19 cellular contexts compared by ENCODE assay signal in the genomic region with DNA sequence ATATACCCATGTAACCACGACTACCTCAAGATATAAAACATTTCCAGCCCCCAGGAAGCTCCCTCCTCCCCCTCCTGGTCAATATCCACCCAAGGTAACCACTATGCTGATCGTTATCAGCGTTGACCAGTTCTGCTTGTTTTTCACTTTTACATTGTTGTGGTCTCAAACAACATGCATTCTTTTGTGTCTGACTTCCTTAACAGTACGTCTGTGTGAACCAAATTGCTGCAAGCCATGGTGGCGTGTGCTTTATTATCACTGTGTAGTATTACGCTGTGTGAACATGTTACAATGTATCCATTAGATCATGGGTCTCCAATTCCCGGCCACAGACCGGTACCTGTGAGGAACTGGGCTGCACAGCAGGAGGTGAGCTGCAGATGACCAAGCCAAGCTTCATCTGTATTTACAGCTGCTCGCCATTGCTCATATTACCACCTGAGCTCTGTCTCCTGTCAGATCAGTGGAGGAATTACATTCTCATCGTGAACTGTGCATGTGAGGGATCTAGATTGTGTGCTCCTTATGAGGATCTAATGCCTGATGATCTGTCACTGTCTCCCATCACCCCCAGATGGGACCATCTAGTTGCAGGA. TPM values are rescaled to one million over a fixed set of nuclear protein-coding genes. Genes with fewer than 3 reads are reported as not detected.
DNase-seq lines count a peak whose midpoint lies in the region; ATAC-seq, FAIRE-seq and TF ChIP-seq lines count a peak whose summit lies in the region.
"Had no signal": no experiment of that assay in that cellular context is flagged by ENCODE, and none has a peak within 500 bp of the region (broad histone marks: within the 10 kb centered on the region; RNA-seq: fewer than 3 reads in every experiment).

No MANE protein-coding gene starts in this region.

- in situ Hi-C loops in G401 (cut with HindIII; ENCODE audit: low sequenced_read_pairs): no loop called here

- no peaks in the 10 kb centered on the region for H4K20me1 ChIP-seq in astrocyte (ENCODE audit: insufficient read depth, low read length)

- H3K4me1 Mint-ChIP-seq in astrocyte (ENCODE audit: low read depth, unreplicated experiment): peaks cover 16% of the 10 kb centered on the region
- H3K4me1 Mint-ChIP-seq: CD4-positive, alpha-beta memory T cell had no signal

- peaks cover 2% of the 10 kb centered on the region for H3K36me3 Mint-ChIP-seq in astrocyte (ENCODE audit: low read depth, unreplicated experiment)

- H3K4me3 Mint-ChIP-seq in astrocyte (ENCODE audit: unreplicated experiment): no peak overlapping the region
- H3K4me3 Mint-ChIP-seq: CD4-positive, alpha-beta memory T cell had no signal

- peaks cover 8% of the 10 kb centered on the region for H3K27me3 Mint-ChIP-seq in astrocyte (ENCODE audit: low read depth, unreplicated experiment)
- H3K27me3 Mint-ChIP-seq: CD4-positive, alpha-beta memory T cell had no signal

- H3K9me3 Mint-ChIP-seq in astrocyte (ENCODE audit: unreplicated experiment): no peaks in the 10 kb centered on the region

- H2AFZ ChIP-seq in astrocyte (ENCODE audit: low read depth, low read length): no peak overlapping the region

- H3K27ac ChIP-seq in astrocyte (ENCODE audit: low read depth, low read length): no peak overlapping the region
- H3K27ac ChIP-seq: A549, C4-2B, HL-60 had no signal

- H3K36me3 ChIP-seq in astrocyte (ENCODE audit: insufficient read depth, low read length): no peaks in the 10 kb centered on the region
- H3K36me3 ChIP-seq: BE2C had no signal

- FAIRE-seq in astrocyte (lab: Jason Lieb, UNC) (no peak), urothelium cell line (lab: Jason Lieb, UNC) (peak; percentile 98)
- FAIRE-seq: A549, G401.6, GM12892, GM19239, K562 had no signal

- peaks cover 12% of the 10 kb centered on the region for H3K27me3 ChIP-seq in astrocyte (ENCODE audit: insufficient read depth, low read length)
- H3K27me3 ChIP-seq: BE2C had no signal

- no peak for TF ChIP-seq CTCF in astrocyte (IDR thresholded peaks at IDR 0.05; ENCODE audit: insufficient read depth, low read depth, low read length)

- H3K79me2 ChIP-seq in astrocyte (ENCODE audit: insufficient read depth, low read length): no peaks in the 10 kb centered on the region

- DNase-seq in ELF-1 (ENCODE audit: low read depth, low spot score) (peak; percentile 26), HT-29 (ENCODE audit: low spot score) (peak; percentile 45), astrocyte (ENCODE audit: low read depth) (peak; percentile 25), urothelium cell line (ENCODE audit: low spot score) (no peak), DMS79 treated with DMSO at 0.1 percent for 48 hours (lab: John Stamatoyannopoulos, UW) (no peak), G401 (ENCODE audit: low spot score) (no peak)
- DNase-seq: BE2C; Caco-2; CD4-positive, alpha-beta memory T cell; DMS53; HCEC 1CT had no signal

- H3K9me3 ChIP-seq in astrocyte (ENCODE audit: insufficient read depth, low read depth, low read length): no peaks in the 10 kb centered on the region
- H3K9me3 ChIP-seq: A549, BE2C, Caco-2 had no signal

- no peak overlapping the region for H3K27ac Mint-ChIP-seq in astrocyte (ENCODE audit: unreplicated experiment)

- H3K4me1 ChIP-seq in astrocyte (ENCODE audit: insufficient read depth, low read length): no peaks in the 10 kb centered on the region
- H3K4me1 ChIP-seq: Caco-2 had no signal

- H3K4me2 ChIP-seq in astrocyte (ENCODE audit: low read length): no peak overlapping the region
- H3K4me2 ChIP-seq: A549 had no signal

- no peak overlapping the region for H3K9ac ChIP-seq in astrocyte (ENCODE audit: low read length)

- ATAC-seq in GM21390 (IDR thresholded peaks at IDR 0.05; ENCODE audit: unreplicated experiment): no peak
- ATAC-seq: A549, K562 had no signal

- H3K4me3 ChIP-seq in astrocyte (ENCODE audit: insufficient read depth, low read depth, low read length): no peak overlapping the region
- H3K4me3 ChIP-seq: A549, K562 had no signal

RNA-seq across cellular contexts. Expression of a gene that starts 15.5 kb away (rescaled TPM):
- 1.4 and 1.5 TPM in 2 replicates for total RNA-seq in HT-29 (2014; rRNA removed; shearing (Covaris generic))
- total RNA-seq in astrocyte: 7.2 TPM in 2 replicates
- 6.8 and 16.3 TPM in 2 replicates for total RNA-seq in G401 (2014; rRNA removed; shearing (Covaris generic))

Comparison
In these comparisons a context has a peak if more than half of its experiments do, and no peak if none do; other contexts are left out.
1. DNase-seq: peak in ELF-1 (single experiment), HT-29 (single experiment) and astrocyte (single experiment); none in urothelium cell line (single experiment), DMS79 treated with DMSO at 0.1 percent for 48 hours (single experiment) and G401 (single experiment).